ENCODE assay signal across 2 cellular contexts in the genomic region with DNA sequence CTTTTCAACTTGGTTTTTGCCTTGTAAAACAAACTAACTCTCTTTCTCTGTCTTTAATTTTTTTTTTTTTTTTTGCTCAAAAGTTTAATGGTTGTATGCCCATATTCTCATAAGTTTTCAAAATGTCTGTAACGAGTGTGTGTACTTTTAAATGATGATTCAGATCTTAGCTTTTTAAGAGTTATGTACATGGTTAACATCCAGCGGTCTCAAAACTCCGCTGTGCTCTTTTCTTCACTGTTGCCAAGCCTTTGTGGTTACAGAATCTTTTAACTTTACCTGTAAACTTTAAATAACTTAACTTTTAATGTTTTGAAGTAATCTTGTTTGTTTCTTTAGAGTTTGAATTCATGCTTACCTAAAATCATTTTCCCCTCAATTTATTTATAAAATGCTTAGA.
A peak's percentile ranks its signal among the peaks of the same experiment; 100 is the strongest.
TF ChIP-seq lines count a peak whose summit lies in the region.

No MANE protein-coding gene starts in this region.

TF ChIP-seq in HepG2, 621 proteins besides CTCF, POLR2A, EP300 and RAD21:
- no peak for TF ChIP-seq ARNTL (CRISPR knock-in tag; IDR thresholded peaks at IDR 0.05)
- no peak for TF ChIP-seq ZNF567 (CRISPR knock-in tag; IDR thresholded peaks at IDR 0.05; ENCODE audit: borderline replicate concordance)
- no peak for TF ChIP-seq ZBTB7A (CRISPR knock-in tag; IDR thresholded peaks at IDR 0.05)

TF ChIP-seq in K562, 482 proteins besides CTCF, POLR2A, EP300 and RAD21:
- TF ChIP-seq DPF2 (IDR thresholded peaks at IDR 0.05) (no peak), CBX8 (IDR thresholded peaks at IDR 0.05; ENCODE audit: borderline replicate concordance, extremely low read depth, low read depth, low read length, poor library complexity, severe bottlenecking) (peak; percentile 29)
